Comparison of ENCODE assay signal across 8 cellular contexts in genomic region chr1:44819594-44820327, GRCh38.
DNase-seq lines count a peak whose midpoint lies in the region; ATAC-seq and TF ChIP-seq lines count a peak whose summit lies in the region.

No MANE protein-coding gene starts in this region.

- peak; percentile 62 for ATAC-seq in HG02623 (IDR thresholded peaks at IDR 0.05; ENCODE audit: unreplicated experiment)

- peak; percentile 8 for TF ChIP-seq CTCF in GM12873 (IDR thresholded peaks at IDR 0.05; ENCODE audit: insufficient read depth, low read depth, low read length, missing control alignments)

- peak; percentile 57 for DNase-seq in NCI-H2171 (lab: John Stamatoyannopoulos, UW)
- DNase-seq in activated CD4-positive, alpha-beta T cell treated with anti-CD3 and anti-CD28 coated beads for 48 hours: peak; percentile 91
- peak; percentile 58 for DNase-seq in dedifferentiated amniotic fluid mesenchymal stem cell (ENCODE audit: extremely low spot score)
- peak; percentile 95 for DNase-seq in left kidney (ENCODE audit: low read depth, low spot score)
- DNase-seq in stimulated activated CD4-positive, alpha-beta T cell treated with anti-CD3 and anti-CD28 coated beads, Interleukin-4, amount 100 ng/mL, for 1 hour: peak; percentile 70
- no peak for DNase-seq in DMS79 treated with DMSO at 0.1 percent for 48 hours (lab: John Stamatoyannopoulos, UW)
